Comparison of ENCODE assay signal across 11 cellular contexts in the genomic region with DNA sequence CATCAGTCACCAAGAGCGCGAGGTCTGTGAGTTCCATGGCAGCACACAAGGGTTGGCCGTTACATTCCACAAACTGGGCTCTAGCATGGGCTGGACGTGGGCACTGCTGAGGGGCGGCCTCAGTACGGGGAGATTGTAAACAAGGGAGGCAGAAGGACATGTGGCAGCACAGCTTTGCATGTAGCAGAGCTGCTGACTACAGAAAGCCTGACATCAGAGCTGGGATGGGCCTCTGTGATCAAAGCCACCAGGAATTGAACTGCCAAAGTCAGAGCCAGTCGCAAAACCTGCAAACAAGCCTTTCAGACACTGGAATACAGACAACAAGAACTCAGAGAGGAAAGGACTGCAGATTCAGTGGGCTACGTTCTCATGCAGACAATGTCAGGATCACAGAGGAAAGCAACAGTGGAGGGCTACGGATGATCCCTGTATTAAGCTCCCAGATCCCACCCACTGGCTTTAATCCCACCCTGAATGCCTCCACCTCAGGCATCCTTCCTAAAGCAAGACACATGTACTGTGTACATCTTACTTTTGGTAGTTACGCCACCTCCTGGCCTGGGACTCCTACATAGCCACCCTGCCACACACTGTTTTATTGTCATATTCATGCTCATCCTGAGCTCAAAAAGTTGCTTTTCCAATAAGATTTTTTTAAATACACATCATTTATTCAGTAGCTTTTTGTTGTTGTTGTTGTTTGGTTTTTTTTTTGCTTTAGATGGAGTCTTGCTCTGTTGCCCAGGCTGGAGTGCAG.
DNase-seq lines count a peak whose midpoint lies in the region; ATAC-seq, FAIRE-seq and TF ChIP-seq lines count a peak whose summit lies in the region.
"Had no signal": no experiment of that assay in that cellular context is flagged by ENCODE, and none has a peak within 500 bp of the region (broad histone marks: within the 10 kb centered on the region; RNA-seq: fewer than 3 reads in every experiment).

No MANE protein-coding gene starts in this region.

- peak overlapping the region; percentile 90 for H3K27ac Mint-ChIP-seq in nephron progenitor cell
- H3K27ac Mint-ChIP-seq in activated T-cell treated with anti-CD3 and anti-CD28 coated beads, Interleukin-2, amount 50 U/mL, for 24 hours, result no peak overlapping the region

- intact Hi-C loops in K562 (cut with micrococcal nuclease) (loop anchor here (5.0 to 10.0 kb wide), 2 partner anchors 101 to 641 kb away; no protein-coding TSS in a partner anchor), sciatic nerve (cut with DNase I) (no loop called here)

- WGBS in K562 (ENCODE audit: insufficient coverage, low coverage, missing lambda C conversion rate), result 1% methylated on average over 10 of the region's 10 CpGs

- H4K20me1 ChIP-seq in Karpas-422 (ENCODE audit: insufficient read depth, low read depth, low read length), result no peaks in the 10 kb centered on the region
- H4K20me1 ChIP-seq in K562 (replicated peaks; ENCODE audit: control insufficient read depth, insufficient read depth, low read length), result no peaks in the 10 kb centered on the region

- no peak for TF ChIP-seq POLR2A in K562 (conservative IDR thresholded peaks at IDR 0.05)

- H3K4me2 ChIP-seq in Karpas-422 (ENCODE audit: low read depth, low read length, poor library complexity, severe bottlenecking) (no peak overlapping the region), K562 (ENCODE audit: insufficient read depth, low read length) (no peak overlapping the region)

- FAIRE-seq in K562 (lab: Jason Lieb, UNC), result peak; percentile 72
- FAIRE-seq: colon had no signal

- H3K4me1 Mint-ChIP-seq in nephron progenitor cell, result peaks cover 23% of the 10 kb centered on the region
- H3K4me1 Mint-ChIP-seq in activated T-cell treated with anti-CD3 and anti-CD28 coated beads, Interleukin-2, amount 50 U/mL, for 24 hours (ENCODE audit: low read depth), result no peaks in the 10 kb centered on the region

- H3K4me1 ChIP-seq in Karpas-422 (ENCODE audit: low read length), result no peaks in the 10 kb centered on the region
- no peaks in the 10 kb centered on the region for H3K4me1 ChIP-seq in K562 (replicated peaks in 1 of 2; ENCODE audit: control insufficient read depth in 2 of 2, insufficient read depth in 2 of 2, low read length in 2 of 2)

- no peak for TF ChIP-seq EP300 in K562 (IDR thresholded peaks at IDR 0.05; ENCODE audit: low read length)

- H3K9me3 ChIP-seq in Karpas-422 (ENCODE audit: low read length) (no peaks in the 10 kb centered on the region), K562 (replicated peaks; ENCODE audit: control insufficient read depth, insufficient read depth, low read depth, low read length) (no peaks in the 10 kb centered on the region)

- H3K27me3 ChIP-seq in Karpas-422 (ENCODE audit: low read length) (no peaks in the 10 kb centered on the region), K562 (ENCODE audit: control insufficient read depth in 2 of 2, insufficient read depth in 2 of 2, low read length in 2 of 2) (peaks cover 0 to 7% of the 10 kb centered on the region in 2 experiments; a peak in 1 of 5 replicates)

- no peak overlapping the region for H3K4me3 Mint-ChIP-seq in nephron progenitor cell
- H3K4me3 Mint-ChIP-seq in activated T-cell treated with anti-CD3 and anti-CD28 coated beads, Interleukin-2, amount 50 U/mL, for 24 hours, result no peak overlapping the region

- H3K9me1 ChIP-seq in K562 (ENCODE audit: control insufficient read depth, insufficient read depth, low read length), result no peaks in the 10 kb centered on the region

- POLR2A ChIA-PET in K562 (lab: Yijun Ruan, JAX), result interaction anchor here (0.6 to 1.1 kb wide), 3 partner anchors 13 to 635 kb away, joined by 3 read pairs; no protein-coding TSS in a partner anchor

- ATAC-seq in K562, result peak; percentile 85
- ATAC-seq in HG03159 (IDR thresholded peaks at IDR 0.05; ENCODE audit: unreplicated experiment), result no peak
- ATAC-seq in sciatic nerve, result no peak

- H3K9me3 Mint-ChIP-seq in nephron progenitor cell, result peaks cover 29% of the 10 kb centered on the region
- peaks cover 7% of the 10 kb centered on the region for H3K9me3 Mint-ChIP-seq in activated T-cell treated with anti-CD3 and anti-CD28 coated beads, Interleukin-2, amount 50 U/mL, for 24 hours

- H3K9me2 ChIP-seq in Karpas-422 (replicated peaks; ENCODE audit: insufficient read depth, low read length), result no peaks in the 10 kb centered on the region

- no peak overlapping the region for H3K9ac ChIP-seq in Karpas-422 (ENCODE audit: low read length)
- H3K9ac ChIP-seq in K562 (ENCODE audit: insufficient read depth in 1 of 2, low read depth in 2 of 2, low read length in 2 of 2), result no peak overlapping the region

- H3K4me3 ChIP-seq in Karpas-422 (ENCODE audit: low read length) (no peak overlapping the region), K562 (no peak overlapping the region)

- peak; percentile 41 for DNase-seq in EH (ENCODE audit: low read depth)
- DNase-seq in Karpas-422, result peak; percentile 57
- DNase-seq in K562 (ENCODE audit: extremely low read depth in 1 of 4, low spot score in 3 of 4), result peak in 1 of 4 experiments; percentile 18
- no peak for DNase-seq in nephron progenitor cell
- no peak for DNase-seq in activated T-cell treated with anti-CD3 and anti-CD28 coated beads, Interleukin-2, amount 50 U/mL, for 24 hours
- no peak for DNase-seq in sciatic nerve (ENCODE audit: low spot score)
- no peak for DNase-seq in activated CD8-positive, alpha-beta memory T cell treated with anti-CD3 and anti-CD28 coated beads for 24 hours
- DNase-seq: activated effector memory CD4-positive, alpha-beta T cell treated with Interleukin-2 at 50 U/mL for 16 hours; stimulated activated CD4-positive, alpha-beta T cell treated with anti-CD3 and anti-CD28 coated beads, Interleukin-12 subunit alpha, Interleukin-12 subunit beta, amount 100 ng/mL, for 4 hours had no signal

- CTCF ChIA-PET in K562 (lab: Yijun Ruan, JAX; ENCODE audit: low intra/inter-chr PET ratio), result no interaction called here

- H3K36me3 ChIP-seq in Karpas-422 (ENCODE audit: insufficient read depth, low read length) (no peaks in the 10 kb centered on the region), K562 (ENCODE audit: control insufficient read depth, insufficient read depth, low read length) (no peaks in the 10 kb centered on the region)

- BruUV-seq in K562 (replicated peaks; lab: Mats Ljungman, UMichigan), result no TSS peak

- no peak overlapping the region for H2AFZ ChIP-seq in Karpas-422 (ENCODE audit: low read length)
- H2AFZ ChIP-seq in K562 (ENCODE audit: low read depth, low read length), result no peak overlapping the region

- in situ Hi-C loops in K562 (cut with MboI), result no loop called here

- no peaks in the 10 kb centered on the region for H3K27me3 Mint-ChIP-seq in nephron progenitor cell (ENCODE audit: low read depth, poor library complexity)
- H3K27me3 Mint-ChIP-seq in activated T-cell treated with anti-CD3 and anti-CD28 coated beads, Interleukin-2, amount 50 U/mL, for 24 hours, result peaks cover 3% of the 10 kb centered on the region

- H3K36me3 Mint-ChIP-seq in nephron progenitor cell (ENCODE audit: low read depth), result peaks cover 53% of the 10 kb centered on the region
- H3K36me3 Mint-ChIP-seq in activated T-cell treated with anti-CD3 and anti-CD28 coated beads, Interleukin-2, amount 50 U/mL, for 24 hours (ENCODE audit: low read depth), result no peaks in the 10 kb centered on the region

- TF ChIP-seq RAD21 in K562 (CRISPR knock-in tag; conservative IDR thresholded peaks at IDR 0.05 in 1 of 2, IDR thresholded peaks at IDR 0.05 in 1 of 2), result no peak

- H3K27ac ChIP-seq in Karpas-422 (ENCODE audit: low read length), result no peak overlapping the region
- no peak overlapping the region for H3K27ac ChIP-seq in K562 (ENCODE audit: extremely low read depth, low read depth, low read length)

- peak; percentile 18 to 32 (median 26); a peak in 2 of 6 replicates for TF ChIP-seq CTCF in K562 (IDR thresholded peaks at IDR 0.05 in 2 of 3, conservative IDR thresholded peaks at IDR 0.05 in 1 of 3; ENCODE audit: insufficient read depth in 2 of 3, low read depth in 1 of 3, low read length in 3 of 3)
- TF ChIP-seq CTCF in nephron progenitor cell (IDR thresholded peaks at IDR 0.05), result no peak

- H3K79me2 ChIP-seq in Karpas-422 (ENCODE audit: low read length) (no peaks in the 10 kb centered on the region), K562 (ENCODE audit: control insufficient read depth, insufficient read depth, low read length) (no peaks in the 10 kb centered on the region)

TF ChIP-seq in K562, 482 proteins besides CTCF, POLR2A, EP300 and RAD21:
- TF ChIP-seq KLF6 (CRISPR knock-in tag; IDR thresholded peaks at IDR 0.05; ENCODE audit: borderline replicate concordance) (no peak), SMC3 (conservative IDR thresholded peaks at IDR 0.05; ENCODE audit: insufficient read depth, low read depth, low read length) (0 out of 2 replicates have a peak, but pooled peaks have one; percentile 17)

Comparison
In these comparisons a context has a peak if more than half of its experiments do, and no peak if none do; other contexts are left out.
1. DNase-seq: peak in EH (single experiment) and Karpas-422 (single experiment); none in nephron progenitor cell (single experiment), activated T-cell treated with anti-CD3 and anti-CD28 coated beads, Interleukin-2, amount 50 U/mL, for 24 hours (single experiment), sciatic nerve (single experiment) and activated CD8-positive, alpha-beta memory T cell treated with anti-CD3 and anti-CD28 coated beads for 24 hours (single experiment).